In the genomic region with DNA sequence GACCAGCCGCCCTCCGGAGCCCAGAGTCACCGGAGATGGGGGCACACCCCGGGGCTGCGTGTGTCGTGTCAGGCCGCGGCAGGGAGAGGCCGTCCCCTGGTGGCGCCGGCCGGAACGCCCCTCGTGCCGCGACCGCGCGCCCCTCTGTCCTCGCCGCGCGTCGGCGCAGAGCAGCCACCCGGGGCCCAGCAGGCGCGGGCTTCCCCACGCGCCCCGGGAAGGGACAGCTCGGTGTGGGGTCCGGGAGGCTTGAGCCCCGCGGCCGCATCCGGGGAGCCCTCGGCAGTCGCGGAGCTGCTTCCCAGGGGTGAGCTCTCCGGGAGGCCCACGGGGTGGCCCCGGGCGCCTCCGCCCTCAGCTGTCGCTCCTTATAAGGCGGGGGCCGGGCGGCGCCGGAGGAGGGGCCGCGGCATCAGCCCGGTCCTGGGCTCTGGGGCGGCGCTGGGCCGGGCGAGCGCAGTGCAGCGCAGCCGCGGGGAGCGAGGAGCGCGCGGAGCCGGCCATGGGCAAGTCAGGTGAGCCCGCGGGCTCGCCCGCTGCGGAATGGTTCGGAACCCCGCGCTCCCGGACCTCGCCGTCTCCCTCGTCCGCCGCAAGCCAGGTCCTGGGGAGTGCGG, we compare ENCODE assay signal across 8 cellular contexts. TPM values are rescaled to one million over a fixed set of nuclear protein-coding genes. Genes with fewer than 3 reads are reported as not detected.
A peak's percentile ranks its signal among the peaks of the same experiment; 100 is the strongest.
DNase-seq lines count a peak whose midpoint lies in the region; ATAC-seq and TF ChIP-seq lines count a peak whose summit lies in the region.

A gene with protein sequence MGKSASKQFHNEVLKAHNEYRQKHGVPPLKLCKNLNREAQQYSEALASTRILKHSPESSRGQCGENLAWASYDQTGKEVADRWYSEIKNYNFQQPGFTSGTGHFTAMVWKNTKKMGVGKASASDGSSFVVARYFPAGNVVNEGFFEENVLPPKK (plus strand): TSS at position 457 of the 617 bp plus-strand sequence. CDS start 46 bp downstream, at position 503.

- H4K20me1 ChIP-seq in PC-9 (ENCODE audit: insufficient read depth), result no peaks in the 10 kb centered on the region

- no peaks in the 10 kb centered on the region for H3K9me2 ChIP-seq in PC-9 (ENCODE audit: insufficient read depth)

- H3K27ac ChIP-seq in PC-9, result no peak within 1 kb of the TSS

- peak within 1 kb of the TSS; percentile 83 for H3K27ac Mint-ChIP-seq in activated T-helper 1 cell treated with anti-CD3 and anti-CD28 coated beads, Interleukin-12 subunit alpha, Interleukin-12 subunit beta, Interleukin-2, Interleukin-4 antibody, amounts not matched to agents 30 ng/mL and 10 ng/mL and 1 ng/mL, durations not matched to agents 14 hours and 24 hours and 36 hours
- H3K27ac Mint-ChIP-seq in natural killer cell, result peak within 1 kb of the TSS; percentile 93 to 100

- H2AFZ ChIP-seq in PC-9, result peak within 1 kb of the TSS; percentile 74

- H3K27me3 ChIP-seq in PC-9 (ENCODE audit: insufficient read depth, low read depth), result no peaks in the 10 kb centered on the region

- intact Hi-C loops in PC-9 (cut with micrococcal nuclease; ENCODE audit: unreplicated experiment) (no loop called here), natural killer cell (cut with micrococcal nuclease) (loop anchor here (1.0 to 5.0 kb wide), 2 partner anchors 15 to 34 kb away; no protein-coding TSS in a partner anchor)
- intact Hi-C loops in activated T-helper 1 cell treated with anti-CD3 and anti-CD28 coated beads, Interleukin-12 subunit alpha, Interleukin-12 subunit beta, Interleukin-2, Interleukin-4 antibody, amounts not matched to agents 30 ng/mL and 10 ng/mL and 1 ng/mL, durations not matched to agents 14 hours and 24 hours and 36 hours (cut with micrococcal nuclease), result loop anchor here (1.0 to 10.0 kb wide), 5 partner anchors 8 to 322 kb away; a partner anchor contains a TSS

- TF ChIP-seq CTCF in PC-9 (conservative IDR thresholded peaks at IDR 0.05) (no peak; the same call in 1 of the 2 replicates), natural killer cell (IDR thresholded peaks at IDR 0.05) (no peak)

- POLR2A ChIA-PET in PC-9 (lab: Charles Lee; ENCODE audit: unreplicated experiment), result interaction anchor here (0.5 to 0.7 kb wide), 2 partner anchors 35 to 126 kb away, joined by 3 read pairs; no protein-coding TSS in a partner anchor

- H3K27me3 Mint-ChIP-seq in activated T-helper 1 cell treated with anti-CD3 and anti-CD28 coated beads, Interleukin-12 subunit alpha, Interleukin-12 subunit beta, Interleukin-2, Interleukin-4 antibody, amounts not matched to agents 30 ng/mL and 10 ng/mL and 1 ng/mL, durations not matched to agents 14 hours and 24 hours and 36 hours (ENCODE audit: insufficient read depth), result peaks cover 20% of the 10 kb centered on the region
- no peaks in the 10 kb centered on the region for H3K27me3 Mint-ChIP-seq in natural killer cell (ENCODE audit: low read depth in 2 of 2)

- H3K4me3 ChIP-seq in PC-9, result peak within 1 kb of the TSS; percentile 63

- H3K9me3 ChIP-seq in PC-9 (ENCODE audit: insufficient read depth, low read depth), result no peaks in the 10 kb centered on the region

- H3K9me3 Mint-ChIP-seq in activated T-helper 1 cell treated with anti-CD3 and anti-CD28 coated beads, Interleukin-12 subunit alpha, Interleukin-12 subunit beta, Interleukin-2, Interleukin-4 antibody, amounts not matched to agents 30 ng/mL and 10 ng/mL and 1 ng/mL, durations not matched to agents 14 hours and 24 hours and 36 hours, result no peaks in the 10 kb centered on the region
- H3K9me3 Mint-ChIP-seq in natural killer cell, result no peaks in the 10 kb centered on the region

- H3K79me2 ChIP-seq in PC-9 (ENCODE audit: low read depth), result no peaks in the 10 kb centered on the region

- CTCF ChIA-PET in PC-9 (lab: Charles Lee), result no interaction called here

- H3K4me1 Mint-ChIP-seq in activated T-helper 1 cell treated with anti-CD3 and anti-CD28 coated beads, Interleukin-12 subunit alpha, Interleukin-12 subunit beta, Interleukin-2, Interleukin-4 antibody, amounts not matched to agents 30 ng/mL and 10 ng/mL and 1 ng/mL, durations not matched to agents 14 hours and 24 hours and 36 hours (ENCODE audit: low read depth), result peaks cover 50% of the 10 kb centered on the region
- H3K4me1 Mint-ChIP-seq in natural killer cell, result peaks cover 45 to 52% of the 10 kb centered on the region in 2 donors

- H3K36me3 ChIP-seq in PC-9 (ENCODE audit: low read depth), result no peaks in the 10 kb centered on the region

- peak within 1 kb of the TSS; percentile 85 for H3K4me2 ChIP-seq in PC-9

- H3K36me3 Mint-ChIP-seq in activated T-helper 1 cell treated with anti-CD3 and anti-CD28 coated beads, Interleukin-12 subunit alpha, Interleukin-12 subunit beta, Interleukin-2, Interleukin-4 antibody, amounts not matched to agents 30 ng/mL and 10 ng/mL and 1 ng/mL, durations not matched to agents 14 hours and 24 hours and 36 hours (ENCODE audit: low read depth), result peaks cover 4% of the 10 kb centered on the region
- no peaks in the 10 kb centered on the region for H3K36me3 Mint-ChIP-seq in natural killer cell

- H3K4me1 ChIP-seq in PC-9 (replicated peaks; ENCODE audit: insufficient read depth), result peaks cover 29% of the 10 kb centered on the region; the same call in 1 of the 2 replicates

- H3K4me3 Mint-ChIP-seq in activated T-helper 1 cell treated with anti-CD3 and anti-CD28 coated beads, Interleukin-12 subunit alpha, Interleukin-12 subunit beta, Interleukin-2, Interleukin-4 antibody, amounts not matched to agents 30 ng/mL and 10 ng/mL and 1 ng/mL, durations not matched to agents 14 hours and 24 hours and 36 hours, result peak within 1 kb of the TSS; percentile 93
- H3K4me3 Mint-ChIP-seq in natural killer cell, result peak within 1 kb of the TSS; percentile 96

- H3F3A ChIP-seq in PC-9 (ENCODE audit: insufficient read depth, low read depth), result 0 out of 2 replicates have a peak, but pooled peaks cover 4% of the 10 kb centered on the region

- peak; percentile 96 for ATAC-seq in GM19025 (IDR thresholded peaks at IDR 0.05; ENCODE audit: low read depth, unreplicated experiment)
- ATAC-seq in HG03280 (IDR thresholded peaks at IDR 0.05; ENCODE audit: unreplicated experiment), result peak; percentile 89
- peak; percentile 93 to 98 (median 96) for ATAC-seq in natural killer cell

- BruUV-seq in PC-9 (replicated peaks; lab: Mats Ljungman, UMichigan), result no TSS peak

- DNase-seq in C1 segment of cervical spinal cord (lab: John Stamatoyannopoulos, UW), result peak in 12 of 14 donors; percentile 32 to 79 (median 52)
- peak in 1 of 2 experiments; percentile 68 for DNase-seq in PC-9
- peak; percentile 81 for DNase-seq in activated T-helper 1 cell treated with anti-CD3 and anti-CD28 coated beads, Interleukin-12 subunit alpha, Interleukin-12 subunit beta, Interleukin-2, Interleukin-4 antibody, amounts not matched to agents 30 ng/mL and 10 ng/mL and 1 ng/mL, durations not matched to agents 14 hours and 24 hours and 36 hours (ENCODE audit: low spot score)
- DNase-seq in fibroblast of peridontal ligament (ENCODE audit: extremely low read depth), result peak; percentile 48
- DNase-seq in natural killer cell, result peak; percentile 81
- DNase-seq in stimulated activated naive CD4-positive, alpha-beta T cell (lab: John Stamatoyannopoulos, UW), result peak; percentile 43 to 71 (median 65)

RNA-seq across cellular contexts. Expression of the gene that starts here (rescaled TPM):
- total RNA-seq in PC-9 (2021) (3.9 and 7.7 TPM in 2 replicates), natural killer cell (100 to 1,000 TPM; 124 to 135 (median 125) TPM)
- total RNA-seq in activated T-helper 1 cell treated with anti-CD3 and anti-CD28 coated beads, Interleukin-12 subunit alpha, Interleukin-12 subunit beta, Interleukin-2, Interleukin-4 antibody, amounts not matched to agents 30 ng/mL and 10 ng/mL and 1 ng/mL, durations not matched to agents 14 hours and 24 hours and 36 hours, result 26.3 and 27.5 TPM in 2 replicates
